In the genomic region with DNA sequence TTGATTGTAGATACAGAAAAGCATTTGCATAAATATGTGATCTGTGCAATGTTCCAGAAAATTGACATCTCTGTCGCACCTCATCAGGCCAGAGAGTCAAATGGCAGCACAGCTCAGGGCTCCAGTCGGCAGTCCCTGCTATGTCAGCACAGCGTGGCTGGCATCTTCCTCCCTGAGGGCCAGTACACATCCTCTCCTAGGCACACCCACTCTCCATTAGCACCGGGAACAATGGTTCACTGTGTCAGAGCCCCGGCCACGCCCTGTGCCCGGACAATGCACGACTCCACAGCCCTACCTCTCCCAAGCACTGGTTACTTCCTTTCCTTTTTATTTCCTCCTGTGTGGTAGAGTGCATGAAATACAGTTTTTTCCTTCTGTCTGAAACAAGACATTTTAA, we compare ENCODE assay signal across 12 cellular contexts.
DNase-seq lines count a peak whose midpoint lies in the region; ATAC-seq and TF ChIP-seq lines count a peak whose summit lies in the region.
"Had no signal": no experiment of that assay in that cellular context is flagged by ENCODE, and none has a peak within 500 bp of the region (broad histone marks: within the 10 kb centered on the region; RNA-seq: fewer than 3 reads in every experiment).

No MANE protein-coding gene starts in this region.

- H3K4me3 ChIP-seq in HL-60 (replicated peaks; ENCODE audit: insufficient read depth, low read length) (no peak overlapping the region), skin epidermis (no peak overlapping the region)

- H3K27me3 ChIP-seq in HL-60 (ENCODE audit: insufficient read depth, poor library complexity, severe bottlenecking), result no peaks in the 10 kb centered on the region

- no peak overlapping the region for H3K27ac Mint-ChIP-seq in activated CD8-positive, alpha-beta T cell treated with anti-CD3 and anti-CD28 coated beads, Interleukin-2, amount 10 ng/mL, durations not matched to agents 7 days and 5 days
- H3K27ac Mint-ChIP-seq: stimulated activated naive B cell treated with anti-CD40 and anti-IgM and Interleukin-4, amounts not matched to agents 10 μg/mL and 1 μg/mL and 100 μg/mL, for 72 hours; T-helper 17 cell had no signal

- H3K27ac ChIP-seq in HL-60 (replicated peaks), result peak overlapping the region; percentile 1; the same call in 1 of the 2 replicates
- H3K27ac ChIP-seq in skin epidermis, result peak overlapping the region in 11 of 21 experiments; percentile 3 to 71 (median 41)

- H3K36me3 Mint-ChIP-seq in activated CD8-positive, alpha-beta T cell treated with anti-CD3 and anti-CD28 coated beads, Interleukin-2, amount 10 ng/mL, durations not matched to agents 7 days and 5 days (ENCODE audit: low read depth), result peaks cover 2% of the 10 kb centered on the region

- peak; percentile 68 to 94 for ATAC-seq in left cardiac atrium
- no peak for ATAC-seq in activated CD8-positive, alpha-beta T cell treated with anti-CD3 and anti-CD28 coated beads, Interleukin-2, amount 10 ng/mL, durations not matched to agents 7 days and 5 days
- no peak for ATAC-seq in HG03460 (IDR thresholded peaks at IDR 0.05; ENCODE audit: unreplicated experiment)
- ATAC-seq: stimulated activated naive B cell treated with anti-CD40 and anti-IgM and Interleukin-4, amounts not matched to agents 10 μg/mL and 1 μg/mL and 100 μg/mL, for 72 hours; T-helper 17 cell had no signal

- H3K4me3 Mint-ChIP-seq in activated CD8-positive, alpha-beta T cell treated with anti-CD3 and anti-CD28 coated beads, Interleukin-2, amount 10 ng/mL, durations not matched to agents 7 days and 5 days, result no peak overlapping the region
- H3K4me3 Mint-ChIP-seq: stimulated activated naive B cell treated with anti-CD40 and anti-IgM and Interleukin-4, amounts not matched to agents 10 μg/mL and 1 μg/mL and 100 μg/mL, for 72 hours; T-helper 17 cell had no signal

- CTCF ChIA-PET in activated CD8-positive, alpha-beta T cell treated with anti-CD3 and anti-CD28 coated beads, Interleukin-2, amount 10 ng/mL, durations not matched to agents 7 days and 5 days (lab: Charles Lee), result no interaction called here

- intact Hi-C loops in left cardiac atrium (cut with DNase I), result no loop called here

- DNase-seq in HL-60 (ENCODE audit: low read depth in 1 of 2, low spot score in 1 of 2) (peak in 1 of 2 experiments; percentile 27), NOMO-1 treated with dmso at 0.1 percent for 144 hours (lab: John Stamatoyannopoulos, UW; ENCODE audit: unreplicated experiment) (peak; percentile 2), left cardiac atrium (peak; percentile 80), NCI-H2171 treated with DMSO at 0.1 percent for 48 hours (lab: John Stamatoyannopoulos, UW) (no peak), cerebellum (ENCODE audit: low spot score) (no peak)
- DNase-seq in activated CD8-positive, alpha-beta T cell treated with anti-CD3 and anti-CD28 coated beads, Interleukin-2, amount 10 ng/mL, durations not matched to agents 7 days and 5 days, result no peak
- DNase-seq: cortex of kidney; GF-D8; stimulated activated naive B cell treated with anti-CD40 and anti-IgM and Interleukin-4, amounts not matched to agents 10 μg/mL and 1 μg/mL and 100 μg/mL, for 72 hours; T-helper 17 cell had no signal

- no peaks in the 10 kb centered on the region for H3K9me3 Mint-ChIP-seq in activated CD8-positive, alpha-beta T cell treated with anti-CD3 and anti-CD28 coated beads, Interleukin-2, amount 10 ng/mL, durations not matched to agents 7 days and 5 days (ENCODE audit: insufficient read depth)
- H3K9me3 Mint-ChIP-seq: stimulated activated naive B cell treated with anti-CD40 and anti-IgM and Interleukin-4, amounts not matched to agents 10 μg/mL and 1 μg/mL and 100 μg/mL, for 72 hours had no signal

- no peak for TF ChIP-seq CTCF in HL-60 (IDR thresholded peaks at IDR 0.05; ENCODE audit: insufficient read depth, low read length)

- H3K27me3 Mint-ChIP-seq in activated CD8-positive, alpha-beta T cell treated with anti-CD3 and anti-CD28 coated beads, Interleukin-2, amount 10 ng/mL, durations not matched to agents 7 days and 5 days (ENCODE audit: low read depth), result no peaks in the 10 kb centered on the region
- H3K27me3 Mint-ChIP-seq: stimulated activated naive B cell treated with anti-CD40 and anti-IgM and Interleukin-4, amounts not matched to agents 10 μg/mL and 1 μg/mL and 100 μg/mL, for 72 hours; T-helper 17 cell had no signal

- H3K4me1 Mint-ChIP-seq in activated CD8-positive, alpha-beta T cell treated with anti-CD3 and anti-CD28 coated beads, Interleukin-2, amount 10 ng/mL, durations not matched to agents 7 days and 5 days (ENCODE audit: low read depth), result no peaks in the 10 kb centered on the region

- POLR2A ChIA-PET in activated CD8-positive, alpha-beta T cell treated with anti-CD3 and anti-CD28 coated beads, Interleukin-2, amount 10 ng/mL, durations not matched to agents 7 days and 5 days (lab: Charles Lee), result no interaction called here

Comparison
In these comparisons a context has a peak if more than half of its experiments do, and no peak if none do; other contexts are left out.
1. DNase-seq: peak in NOMO-1 treated with dmso at 0.1 percent for 144 hours (single experiment) and left cardiac atrium (single experiment); none in activated CD8-positive, alpha-beta T cell treated with anti-CD3 and anti-CD28 coated beads, Interleukin-2, amount 10 ng/mL, durations not matched to agents 7 days and 5 days (single experiment), NCI-H2171 treated with DMSO at 0.1 percent for 48 hours (single experiment) and cerebellum (single experiment).
2. ATAC-seq: peak in left cardiac atrium (2 of 2); none in activated CD8-positive, alpha-beta T cell treated with anti-CD3 and anti-CD28 coated beads, Interleukin-2, amount 10 ng/mL, durations not matched to agents 7 days and 5 days (single experiment) and HG03460 (single experiment).